ENCODE assay signal across 18 cellular contexts in genomic region chr1:61124691-61125090, GRCh38. TPM values are rescaled to one million over a fixed set of nuclear protein-coding genes. Genes with fewer than 3 reads are reported as not detected.
DNase-seq lines count a peak whose midpoint lies in the region; ATAC-seq, FAIRE-seq and TF ChIP-seq lines count a peak whose summit lies in the region.
"Had no signal": no experiment of that assay in that cellular context is flagged by ENCODE, and none has a peak within 500 bp of the region (broad histone marks: within the 10 kb centered on the region; RNA-seq: fewer than 3 reads in every experiment).

No MANE protein-coding gene starts in this region.

- H3K79me2 ChIP-seq in K562 (ENCODE audit: control insufficient read depth, insufficient read depth, low read length) = peaks cover 73% of the 10 kb centered on the region

- no peak for TF ChIP-seq RAD21 in K562 (CRISPR knock-in tag; conservative IDR thresholded peaks at IDR 0.05 in 1 of 2, IDR thresholded peaks at IDR 0.05 in 1 of 2)

- no peak for TF ChIP-seq CTCF in K562 (IDR thresholded peaks at IDR 0.05 in 2 of 3, conservative IDR thresholded peaks at IDR 0.05 in 1 of 3; ENCODE audit: insufficient read depth in 2 of 3, low read depth in 1 of 3, low read length in 3 of 3)

- BruUV-seq in K562 (replicated peaks; lab: Mats Ljungman, UMichigan) = no TSS peak

- H3K36me3 ChIP-seq in K562 (ENCODE audit: control insufficient read depth, insufficient read depth, low read length) (peaks cover 4% of the 10 kb centered on the region; the same call in 1 of the 3 replicates), subcutaneous abdominal adipose tissue (ENCODE audit: control insufficient read depth in 5 of 5, insufficient read depth in 5 of 5, low read length in 5 of 5) (no peaks in the 10 kb centered on the region)
- H3K36me3 ChIP-seq: left lung had no signal

- WGBS in K562 (ENCODE audit: insufficient coverage, low coverage, missing lambda C conversion rate) = 62% methylated on average over 3 of the region's 3 CpGs
- 70% methylated on average over 3 of the region's 3 CpGs for WGBS in right cardiac atrium

- intact Hi-C loops in K562 (cut with micrococcal nuclease) (no loop called here), right cardiac atrium (cut with DNase I) (no loop called here)

- DNase-seq in DMS 273 (lab: John Stamatoyannopoulos, UW; ENCODE audit: unreplicated experiment) = peak; percentile 57
- DNase-seq in DMS 273 treated with DMSO at 0.1 percent for 48 hours (lab: John Stamatoyannopoulos, UW) = no peak
- no peak for DNase-seq in K562 (ENCODE audit: extremely low read depth in 1 of 4, low spot score in 3 of 4)
- DNase-seq in right cardiac atrium = peak; percentile 14 to 56 (median 28)
- DNase-seq in activated naive CD4-positive, alpha-beta T cell treated with anti-CD3 and anti-CD28 coated beads, Interleukin-2, amount 50 U/mL, for 16 hours = no peak
- DNase-seq in OCI-M1 (lab: John Stamatoyannopoulos, UW) = no peak
- DNase-seq: activated CD4-positive, CD25-positive, alpha-beta regulatory T cell; HFFc6; left lung; NCI-H146; occipital lobe; SHP77 treated with DMSO at 0.1 percent for 48 hours; small intestine; tibial artery had no signal

- H4K20me1 ChIP-seq in K562 (replicated peaks; ENCODE audit: control insufficient read depth, insufficient read depth, low read length) = no peaks in the 10 kb centered on the region

- POLR2A ChIA-PET in K562 (lab: Yijun Ruan, JAX) = interaction anchor here (2.1 to 2.3 kb wide), 2 partner anchors 9 to 15 kb away, joined by 7 to 9 read pairs; no protein-coding TSS in a partner anchor

- H3K27ac ChIP-seq in K562 (ENCODE audit: extremely low read depth, low read depth, low read length) (no peak overlapping the region), right cardiac atrium (ENCODE audit: low read length) (peak overlapping the region; percentile 88), subcutaneous abdominal adipose tissue (ENCODE audit: low read depth, low read length) (peak overlapping the region; percentile 6)
- H3K27ac ChIP-seq: 22Rv1, left lung, tibial artery had no signal

- H3K9ac ChIP-seq in K562 (ENCODE audit: insufficient read depth in 1 of 2, low read depth in 2 of 2, low read length in 2 of 2) = peak overlapping the region in 1 of 2 experiments; percentile 10; a peak in 1 of 4 replicates
- no peak overlapping the region for H3K9ac ChIP-seq in subcutaneous abdominal adipose tissue (ENCODE audit: low read length in 5 of 5)

- TF ChIP-seq POLR2A in K562 (conservative IDR thresholded peaks at IDR 0.05) = no peak

- no peak overlapping the region for H3K4me2 ChIP-seq in K562 (ENCODE audit: insufficient read depth, low read length)

- H3K9me3 ChIP-seq in K562 (replicated peaks; ENCODE audit: control insufficient read depth, insufficient read depth, low read depth, low read length) = no peaks in the 10 kb centered on the region
- no peaks in the 10 kb centered on the region for H3K9me3 ChIP-seq in right cardiac atrium (ENCODE audit: control insufficient read depth, low read length)
- H3K9me3 ChIP-seq in subcutaneous abdominal adipose tissue (ENCODE audit: control insufficient read depth in 5 of 5, low read length in 5 of 5) = no peaks in the 10 kb centered on the region
- H3K9me3 ChIP-seq: left lung, tibial artery had no signal

- H3K4me3 ChIP-seq in K562 = no peak overlapping the region
- peak overlapping the region; percentile 18 for H3K4me3 ChIP-seq in right cardiac atrium (ENCODE audit: low read length)
- no peak overlapping the region for H3K4me3 ChIP-seq in subcutaneous abdominal adipose tissue (ENCODE audit: low read depth in 1 of 5, low read length in 5 of 5)
- H3K4me3 ChIP-seq: left lung, tibial artery had no signal

- H3K4me1 ChIP-seq in K562 (replicated peaks in 1 of 2; ENCODE audit: control insufficient read depth in 2 of 2, insufficient read depth in 2 of 2, low read length in 2 of 2) (peaks cover 0 to 31% of the 10 kb centered on the region in 2 experiments; a peak in 3 of 5 replicates), right cardiac atrium (ENCODE audit: control insufficient read depth, insufficient read depth, low read length) (peaks cover 4% of the 10 kb centered on the region), subcutaneous abdominal adipose tissue (ENCODE audit: control insufficient read depth in 5 of 5, insufficient read depth in 5 of 5, low read length in 5 of 5) (peaks cover 6 to 51% (median 32%) of the 10 kb centered on the region in 5 donors)

- no peaks in the 10 kb centered on the region for H3K9me1 ChIP-seq in K562 (ENCODE audit: control insufficient read depth, insufficient read depth, low read length)

- no peaks in the 10 kb centered on the region for H3K27me3 ChIP-seq in K562 (ENCODE audit: control insufficient read depth in 2 of 2, insufficient read depth in 2 of 2, low read length in 2 of 2)
- H3K27me3 ChIP-seq in right cardiac atrium (ENCODE audit: control insufficient read depth, insufficient read depth) = no peaks in the 10 kb centered on the region
- H3K27me3 ChIP-seq in subcutaneous abdominal adipose tissue (ENCODE audit: control insufficient read depth in 5 of 5, insufficient read depth in 4 of 5, low read length in 5 of 5) = no peaks in the 10 kb centered on the region
- H3K27me3 ChIP-seq: left lung, tibial artery had no signal

- FAIRE-seq in K562 (lab: Jason Lieb, UNC) = no peak
- FAIRE-seq: GM18507, small intestine had no signal

- ATAC-seq in K562 = peak; percentile 31; the same call in 2 of the 3 replicates
- peak; percentile 35 to 53 for ATAC-seq in right cardiac atrium
- no peak for ATAC-seq in GM18498 (IDR thresholded peaks at IDR 0.05; ENCODE audit: unreplicated experiment)
- ATAC-seq: left lung had no signal

- in situ Hi-C loops in K562 (cut with MboI) = no loop called here

- H2AFZ ChIP-seq in K562 (ENCODE audit: low read depth, low read length) = no peak overlapping the region

- CTCF ChIA-PET in K562 (lab: Yijun Ruan, JAX; ENCODE audit: low intra/inter-chr PET ratio) = no interaction called here

- no peak for TF ChIP-seq EP300 in K562 (IDR thresholded peaks at IDR 0.05; ENCODE audit: low read length)

TF ChIP-seq in K562, 482 proteins besides CTCF, POLR2A, EP300 and RAD21:
- TF ChIP-seq SP1 (CRISPR knock-in tag; IDR thresholded peaks at IDR 0.05) (no peak), CTBP1 (IDR thresholded peaks at IDR 0.05; ENCODE audit: borderline replicate concordance) (no peak), YY1 (IDR thresholded peaks at IDR 0.05; ENCODE audit: borderline replicate concordance in 1 of 3, control insufficient read depth in 1 of 3, extremely low read depth in 1 of 3, insufficient read depth in 3 of 3, insufficient read length in 1 of 3, insufficient replicate concordance in 2 of 3, low read depth in 1 of 3, low read length in 2 of 3) (peak in 1 of 3 experiments; percentile 70), HIVEP1 (CRISPR knock-in tag; IDR thresholded peaks at IDR 0.05) (no peak)

RNA-seq across cellular contexts. Expression of gene NFIA, which starts 42.3 kb away (rescaled TPM):
- total RNA-seq in K562 (2011; cell fraction: chromatin; rRNA removed; ENCODE audit: low replicate concordance) = 64.5 and 151 TPM in 2 replicates
- 18.0 and 29.1 TPM in 2 replicates for total RNA-seq in K562 (2011; cell fraction: nucleolus; rRNA removed)
- total RNA-seq in K562 (2011; cell fraction: nucleoplasm; rRNA removed) = 50.7 and 73.9 TPM in 2 replicates
- total RNA-seq in K562 (2014; rRNA removed) = 6.5 and 9.5 TPM in 2 replicates
- 20.3 and 22.6 TPM in 2 replicates for total RNA-seq in K562 (2014; rRNA removed; fragmentation: Illumina TruSeq; extraction: Trizol)
- total RNA-seq in K562 (2015; rRNA removed; fragmentation: Illumina TruSeq; extraction: Trizol) = 16.1 and 16.2 TPM in 2 replicates
- 24.2 and 24.9 TPM in 2 replicates for total RNA-seq in K562 (2021)
- polyA plus RNA-seq in K562 (2011; rRNA removed) = 9.8 and 11.5 TPM in 2 replicates
- polyA plus RNA-seq in K562 (2011; cell fraction: cytosol; rRNA removed) = 12.0 and 15.8 TPM in 2 replicates
- polyA plus RNA-seq in K562 (2011; cell fraction: nucleus; rRNA removed) = 17.4 and 18.8 TPM in 2 replicates
- polyA plus RNA-seq in K562 (2012) = 3.9 and 4.2 TPM in 2 replicates
- 8.5 and 9.1 TPM in 2 replicates for polyA plus RNA-seq in K562 (2014; fragmentation: Illumina TruSeq; extraction: Trizol)
- polyA plus RNA-seq in K562 (2014; fragmentation: Nextera tagmentation; extraction: Ambion mirVana) = 10 to 100 TPM in 1 of 2 experiments, 1 to 10 TPM in 1; 5.3 to 10.1 TPM
- 7.0 and 8.6 TPM in 2 replicates for polyA plus RNA-seq in K562 (2014; rRNA removed)
- 37.6 and 46.6 TPM in 2 replicates for polyA minus RNA-seq in K562 (2011; rRNA and poly(A)+ RNA removed)
- polyA minus RNA-seq in K562 (2011; cell fraction: cytosol; rRNA and poly(A)+ RNA removed) = 14.5 and 18.2 TPM in 2 replicates
- 45.4 and 75.9 TPM in 2 replicates for polyA minus RNA-seq in K562 (2011; cell fraction: nucleus; rRNA and poly(A)+ RNA removed)
- total RNA-seq in right cardiac atrium = 100 to 1,000 TPM; 108 to 127 (median 113) TPM
- 15.9 TPM for polyA plus RNA-seq in right cardiac atrium

Comparison
In these comparisons a context has a peak if more than half of its experiments do, and no peak if none do; other contexts are left out.
1. DNase-seq: peak in DMS 273 (single experiment) and right cardiac atrium (3 of 3); none in DMS 273 treated with DMSO at 0.1 percent for 48 hours (single experiment), K562 (0 of 4), activated naive CD4-positive, alpha-beta T cell treated with anti-CD3 and anti-CD28 coated beads, Interleukin-2, amount 50 U/mL, for 16 hours (single experiment) and OCI-M1 (single experiment).